12 cellular contexts compared by ENCODE assay signal in genomic region chr17:65553009-65553645, GRCh38. TPM values are rescaled to one million over a fixed set of nuclear protein-coding genes. Genes with fewer than 3 reads are reported as not detected.
DNase-seq lines count a peak whose midpoint lies in the region; ATAC-seq, FAIRE-seq and TF ChIP-seq lines count a peak whose summit lies in the region.
"Had no signal": no experiment of that assay in that cellular context is flagged by ENCODE, and none has a peak within 500 bp of the region (broad histone marks: within the 10 kb centered on the region; RNA-seq: fewer than 3 reads in every experiment).

No MANE protein-coding gene starts in this region.

- no peak overlapping the region for H3K4me3 ChIP-seq in AG04449 (ENCODE audit: low read depth, low read length)

- no peak for TF ChIP-seq POLR2A in GM12892 (IDR thresholded peaks at IDR 0.05; ENCODE audit: low read depth, low read length)

- CTCF ChIA-PET in AG04449 (lab: Yijun Ruan, JAX) = interaction anchor here (1.0 to 5.4 kb wide), 3 partner anchors 13 to 321 kb away, joined by 3 to 45 read pairs (median 4); no protein-coding TSS in a partner anchor

- no peak for TF ChIP-seq CTCF in AG04449 (IDR thresholded peaks at IDR 0.05; ENCODE audit: insufficient read depth, low read length, missing control alignments)

- POLR2A ChIA-PET in AG04449 (lab: Yijun Ruan, JAX) = no interaction called here

- FAIRE-seq in GM12892 (lab: Jason Lieb, UNC) = no peak

- no peak for ATAC-seq in activated CD4-positive, CD25-positive, alpha-beta regulatory T cell treated with anti-CD3 and anti-CD28 coated beads, Interleukin-2, amount 50 U/mL, for 24 hours
- ATAC-seq in GM18873 (IDR thresholded peaks at IDR 0.05; ENCODE audit: low FRiP score, unreplicated experiment) (no peak), HG02798 (IDR thresholded peaks at IDR 0.05; ENCODE audit: poor library complexity, unreplicated experiment) (no peak)

- DNase-seq in AG04449 (ENCODE audit: low read depth, low spot score) = peak; percentile 55
- peak; percentile 83 for DNase-seq in GM04504 (ENCODE audit: low read depth)
- DNase-seq in amniotic epithelial cell (ENCODE audit: low read depth) = peak; percentile 92
- peak; percentile 35 for DNase-seq in kidney tubule cell (ENCODE audit: low spot score)
- DNase-seq in GM12892 (ENCODE audit: insufficient read length) = no peak
- DNase-seq: activated CD4-positive, alpha-beta T cell treated with anti-CD3 and anti-CD28 coated beads for 1 hour; MV-4-11; NCI-H69; stimulated activated CD4-positive, alpha-beta T cell treated with anti-CD3 and anti-CD28 coated beads, Interleukin-4, amount 100 ng/mL, for 24 hours had no signal

RNA-seq across cellular contexts. Expression of gene AXIN2, which starts 8.3 kb away (rescaled TPM):
- 0.34 TPM for polyA plus RNA-seq in GM12892 (2012; ENCODE audit: missing spikeins)
